16 cellular contexts compared by ENCODE assay signal in the genomic region with DNA sequence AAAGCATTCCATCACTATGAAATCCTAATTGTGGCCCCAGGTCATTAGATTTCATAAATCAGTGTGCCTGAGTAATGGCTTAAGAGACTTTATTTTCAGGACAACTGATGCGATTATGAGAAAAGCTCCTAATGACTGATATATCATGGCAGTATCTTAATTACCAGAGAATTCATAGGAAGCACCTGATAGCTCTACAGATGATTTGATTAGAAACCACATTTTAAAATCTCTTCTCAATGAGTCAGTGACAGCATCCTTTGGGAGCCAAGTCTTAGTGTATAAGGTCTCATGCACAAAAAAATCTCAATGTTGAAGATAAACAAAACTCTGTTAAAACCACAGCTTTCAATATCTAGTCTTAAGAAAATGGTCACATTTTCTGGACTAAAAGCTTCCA.
A peak's percentile ranks its signal among the peaks of the same experiment; 100 is the strongest.
DNase-seq lines count a peak whose midpoint lies in the region; ATAC-seq and TF ChIP-seq lines count a peak whose summit lies in the region.
"Had no signal": no experiment of that assay in that cellular context is flagged by ENCODE, and none has a peak within 500 bp of the region (broad histone marks: within the 10 kb centered on the region; RNA-seq: fewer than 3 reads in every experiment).

No MANE protein-coding gene starts in this region.

- H3K4ac ChIP-seq in IMR-90 (ENCODE audit: low read depth, low read length): no peak overlapping the region

- H3K4me2 ChIP-seq in IMR-90 (ENCODE audit: low read depth, low read length): no peak overlapping the region

- H3K36me3 Mint-ChIP-seq in CD4-positive, alpha-beta T cell (ENCODE audit: low read depth): no peaks in the 10 kb centered on the region
- H3K36me3 Mint-ChIP-seq in natural killer cell: no peaks in the 10 kb centered on the region
- H3K36me3 Mint-ChIP-seq: CD8-positive, alpha-beta T cell had no signal

- H3K27me3 ChIP-seq in BJ (ENCODE audit: control insufficient read depth, insufficient read depth, low read length) (no peaks in the 10 kb centered on the region), IMR-90 (ENCODE audit: control insufficient read depth, insufficient read depth, low read length) (no peaks in the 10 kb centered on the region; the same call in 1 of the 2 replicates)
- H3K27me3 ChIP-seq in CD4-positive, alpha-beta T cell (ENCODE audit: control insufficient read depth, insufficient read depth, low read length): no peaks in the 10 kb centered on the region

- no TSS peak for BruUV-seq in IMR-90 (replicated peaks; lab: Mats Ljungman, UMichigan)

- H3K18ac ChIP-seq in IMR-90 (ENCODE audit: low read depth, low read length): no peak overlapping the region

- CTCF ChIA-PET in BJ (lab: Yijun Ruan, JAX): interaction anchor here (1.0 to 1.3 kb wide), 3 partner anchors 10 to 461 kb away, joined by 3 to 4 read pairs (median 3); no protein-coding TSS in a partner anchor
- CTCF ChIA-PET in IMR-90 (lab: Yijun Ruan, JAX): interaction anchor here (1.0 kb wide), 1 partner anchor 10 kb away, joined by 3 read pairs; no protein-coding TSS in a partner anchor
- CTCF ChIA-PET in CD4-positive, alpha-beta T cell (lab: Charles Lee): no interaction called here

- H3K4me1 ChIP-seq in IMR-90 (ENCODE audit: control insufficient read depth, insufficient read depth, low read length): peaks cover 1% of the 10 kb centered on the region; the same call in 1 of the 2 replicates

- no CpG with 5 or more reads among the region's 1 CpG for whole genome bisulfite sequencing in IMR-90 (ENCODE audit: extremely low coverage in 2 of 2, insufficient read length in 1 of 2), 2 experiments

- DNase-seq in BJ (ENCODE audit: low read depth): peak; percentile 35
- peak; percentile 63 for DNase-seq in IMR-90
- DNase-seq in astrocyte of the cerebellum (ENCODE audit: low read depth): peak; percentile 11
- peak; percentile 46 for DNase-seq in iris pigment epithelial cell (ENCODE audit: low read depth)
- no peak for DNase-seq in activated CD8-positive, alpha-beta memory T cell treated with anti-CD3 and anti-CD28 coated beads, Interleukin-2, amount 50 U/mL, for 48 hours
- DNase-seq in CD4-positive, alpha-beta T cell: no peak
- DNase-seq in glomerular visceral epithelial cell (ENCODE audit: extremely low spot score): no peak
- DNase-seq in natural killer cell: no peak
- DNase-seq: CD8-positive, alpha-beta T cell; KBM-7; NCI-H1092; NCI-H1694 treated with DMSO at 0.1 percent for 48 hours; NCI-H446; Right ventricle myocardium superior had no signal

- no peak overlapping the region for H3K56ac ChIP-seq in IMR-90 (ENCODE audit: extremely low read depth, insufficient read depth, low read length)

- H3K9me1 ChIP-seq in IMR-90 (ENCODE audit: insufficient read depth, low read length): no peaks in the 10 kb centered on the region

- H4K91ac ChIP-seq in IMR-90 (ENCODE audit: insufficient read depth, low read depth, low read length): no peak overlapping the region

- H4K8ac ChIP-seq in IMR-90 (ENCODE audit: low read depth in 2 of 2, low read length in 2 of 2): no peak overlapping the region

- no peak overlapping the region for H3K9ac ChIP-seq in IMR-90 (ENCODE audit: low read depth, low read length)

- no peak overlapping the region for H2AK9ac ChIP-seq in IMR-90 (replicated peaks; ENCODE audit: low read depth, low read length, poor library complexity)

- no peak for TF ChIP-seq POLR2A in IMR-90 (IDR thresholded peaks at IDR 0.05; ENCODE audit: low read depth, low read length)

- no peak overlapping the region for H3K4me3 Mint-ChIP-seq in CD4-positive, alpha-beta T cell
- H3K4me3 Mint-ChIP-seq in natural killer cell: no peak overlapping the region
- H3K4me3 Mint-ChIP-seq: B cell; CD8-positive, alpha-beta T cell had no signal

- H3K4me1 Mint-ChIP-seq in CD4-positive, alpha-beta T cell (ENCODE audit: low read depth): no peaks in the 10 kb centered on the region
- no peaks in the 10 kb centered on the region for H3K4me1 Mint-ChIP-seq in natural killer cell
- H3K4me1 Mint-ChIP-seq: B cell had no signal

- no peak overlapping the region for H2BK20ac ChIP-seq in IMR-90 (ENCODE audit: low read depth, low read length)

- no peak overlapping the region for H2BK15ac ChIP-seq in IMR-90 (ENCODE audit: low read depth, low read length)

- H3K4me3 ChIP-seq in BJ (ENCODE audit: low read depth, low read length) (no peak overlapping the region), IMR-90 (ENCODE audit: insufficient read depth, low read depth, low read length) (no peak overlapping the region), astrocyte of the cerebellum (ENCODE audit: low read depth, low read length) (no peak overlapping the region)

- H2BK120ac ChIP-seq in IMR-90 (ENCODE audit: low read depth, low read length): no peak overlapping the region

- TF ChIP-seq CTCF in BJ (IDR thresholded peaks at IDR 0.05; ENCODE audit: insufficient read depth, low read depth, low read length) (no peak), IMR-90 (conservative IDR thresholded peaks at IDR 0.05; ENCODE audit: low read depth, low read length) (no peak), astrocyte of the cerebellum (IDR thresholded peaks at IDR 0.05; ENCODE audit: low read depth, low read length, missing control alignments) (no peak), natural killer cell (IDR thresholded peaks at IDR 0.05) (no peak)
- TF ChIP-seq CTCF in CD4-positive, alpha-beta T cell (IDR thresholded peaks at IDR 0.05): no peak

- ATAC-seq in IMR-90 (ENCODE audit: low read depth) (peak; percentile 64), natural killer cell (no peak)
- ATAC-seq in CD4-positive, alpha-beta T cell (ENCODE audit: poor library complexity): no peak
- ATAC-seq: CD8-positive, alpha-beta T cell; Panc1 had no signal

- H3K79me1 ChIP-seq in IMR-90 (ENCODE audit: low read depth in 1 of 2, low read length in 2 of 2): no peaks in the 10 kb centered on the region

- no peaks in the 10 kb centered on the region for H3K27me3 Mint-ChIP-seq in CD4-positive, alpha-beta T cell
- H3K27me3 Mint-ChIP-seq in natural killer cell (ENCODE audit: low read depth in 2 of 2): no peaks in the 10 kb centered on the region

- H3K23ac ChIP-seq in IMR-90 (ENCODE audit: low read depth, low read length): no peak overlapping the region

- no peaks in the 10 kb centered on the region for H4K20me1 ChIP-seq in IMR-90 (ENCODE audit: insufficient read depth, low read length)

- H2AK5ac ChIP-seq in IMR-90 (ENCODE audit: low read depth, low read length): no peak overlapping the region

- no peak overlapping the region for H2AFZ ChIP-seq in IMR-90 (replicated peaks; ENCODE audit: low read length, poor library complexity)

- no peak overlapping the region for H3K14ac ChIP-seq in IMR-90 (replicated peaks; ENCODE audit: low read depth, low read length)

- intact Hi-C loops in IMR-90 (cut with micrococcal nuclease): no loop called here
- intact Hi-C loops in CD4-positive, alpha-beta T cell (cut with DNase I, micrococcal nuclease): no loop called here
- intact Hi-C loops in natural killer cell (cut with micrococcal nuclease): no loop called here

- no peak for TF ChIP-seq RAD21 in IMR-90 (IDR thresholded peaks at IDR 0.05; ENCODE audit: low read length)

- no peak overlapping the region for H4K5ac ChIP-seq in IMR-90 (ENCODE audit: low read depth, low read length)

- no peak overlapping the region for H3K27ac ChIP-seq in IMR-90 (ENCODE audit: insufficient read depth, low read length)
- H3K27ac ChIP-seq in CD4-positive, alpha-beta T cell (ENCODE audit: low read depth, low read length): no peak overlapping the region

- no peaks in the 10 kb centered on the region for H3K9me3 ChIP-seq in IMR-90 (ENCODE audit: control insufficient read depth, insufficient read depth, low read length)
- no peaks in the 10 kb centered on the region for H3K9me3 ChIP-seq in CD4-positive, alpha-beta T cell (ENCODE audit: control insufficient read depth, low read length)

- no peak overlapping the region for H2BK5ac ChIP-seq in IMR-90 (ENCODE audit: low read depth, low read length, poor library complexity, severe bottlenecking)

- POLR2A ChIA-PET in BJ (lab: Charles Lee): no interaction called here
- POLR2A ChIA-PET in IMR-90 (lab: Charles Lee; ENCODE audit: unreplicated experiment): no interaction called here
- POLR2A ChIA-PET in CD4-positive, alpha-beta T cell (lab: Charles Lee): no interaction called here

- dilution Hi-C loops in IMR-90 (cut with HindIII; ENCODE audit: low sequenced_read_pairs, unreplicated experiment): no loop called here

- no peaks in the 10 kb centered on the region for H3K36me3 ChIP-seq in BJ (ENCODE audit: control insufficient read depth, insufficient read depth, low read length)
- H3K36me3 ChIP-seq in IMR-90 (ENCODE audit: control insufficient read depth, insufficient read depth, low read length): no peaks in the 10 kb centered on the region

- in situ Hi-C loops in IMR-90 (cut with MboI; ENCODE audit: low sequenced_read_pairs) (no loop called here), astrocyte of the cerebellum (cut with HindIII; ENCODE audit: low sequenced_read_pairs) (no loop called here)

- no peak overlapping the region for H3K27ac Mint-ChIP-seq in CD4-positive, alpha-beta T cell
- H3K27ac Mint-ChIP-seq in natural killer cell: no peak overlapping the region
- H3K27ac Mint-ChIP-seq: B cell; CD8-positive, alpha-beta T cell had no signal

- H3K9me3 Mint-ChIP-seq in CD4-positive, alpha-beta T cell: peaks cover 4% of the 10 kb centered on the region
- peaks cover 3 to 12% of the 10 kb centered on the region in 2 donors for H3K9me3 Mint-ChIP-seq in natural killer cell

TF ChIP-seq in IMR-90, 13 proteins besides CTCF, POLR2A, EP300 and RAD21 (continues in another document):
- no peak for TF ChIP-seq RCOR1 (IDR thresholded peaks at IDR 0.05; ENCODE audit: insufficient replicate concordance, low read length)
- TF ChIP-seq RFX5 (IDR thresholded peaks at IDR 0.05; ENCODE audit: low read depth, low read length): no peak
- no peak for TF ChIP-seq FOS (IDR thresholded peaks at IDR 0.05; ENCODE audit: low read depth, low read length)
- TF ChIP-seq CEBPB (IDR thresholded peaks at IDR 0.05; ENCODE audit: low read depth, low read length): no peak
- no peak for TF ChIP-seq MAFK (IDR thresholded peaks at IDR 0.05; ENCODE audit: low read depth, low read length)
- TF ChIP-seq MAZ (IDR thresholded peaks at IDR 0.05; ENCODE audit: borderline replicate concordance, low read depth, low read length): no peak
- no peak for TF ChIP-seq CHD1 (IDR thresholded peaks at IDR 0.05; ENCODE audit: low read depth, low read length)
- TF ChIP-seq, protein P1, sequence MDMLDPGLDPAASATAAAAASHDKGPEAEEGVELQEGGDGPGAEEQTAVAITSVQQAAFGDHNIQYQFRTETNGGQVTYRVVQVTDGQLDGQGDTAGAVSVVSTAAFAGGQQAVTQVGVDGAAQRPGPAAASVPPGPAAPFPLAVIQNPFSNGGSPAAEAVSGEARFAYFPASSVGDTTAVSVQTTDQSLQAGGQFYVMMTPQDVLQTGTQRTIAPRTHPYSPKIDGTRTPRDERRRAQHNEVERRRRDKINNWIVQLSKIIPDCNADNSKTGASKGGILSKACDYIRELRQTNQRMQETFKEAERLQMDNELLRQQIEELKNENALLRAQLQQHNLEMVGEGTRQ (IDR thresholded peaks at IDR 0.05; ENCODE audit: low read depth, low read length): no peak
- TF ChIP-seq NFE2L2 (IDR thresholded peaks at IDR 0.05; ENCODE audit: low read depth, low read length): no peak

Comparison
In these comparisons a context has a peak if more than half of its experiments do, and no peak if none do; other contexts are left out.
1. DNase-seq: peak in BJ (single experiment), IMR-90 (single experiment), astrocyte of the cerebellum (single experiment) and iris pigment epithelial cell (single experiment); none in activated CD8-positive, alpha-beta memory T cell treated with anti-CD3 and anti-CD28 coated beads, Interleukin-2, amount 50 U/mL, for 48 hours (single experiment), CD4-positive, alpha-beta T cell (0 of 10), glomerular visceral epithelial cell (single experiment) and natural killer cell (single experiment).